8 cellular contexts compared by ENCODE assay signal in genomic region chr17:77571562-77571981, GRCh38.
DNase-seq lines count a peak whose midpoint lies in the region; ATAC-seq and TF ChIP-seq lines count a peak whose summit lies in the region.

No MANE protein-coding gene starts in this region.

- no peaks in the 10 kb centered on the region for H3K36me3 ChIP-seq in right atrium auricular region

- TF ChIP-seq CTCF in right atrium auricular region (IDR thresholded peaks at IDR 0.05), result no peak

- peak overlapping the region; percentile 12 to 42 for H3K4me3 ChIP-seq in right atrium auricular region

- DNase-seq in NCI-H1417 (lab: John Stamatoyannopoulos, UW), result peak; percentile 32 to 74 (median 71)
- no peak for DNase-seq in NCI-H1417 treated with DMSO at 0.1 percent for 48 hours (lab: John Stamatoyannopoulos, UW)
- DNase-seq in activated T-cell treated with anti-CD3 and anti-CD28 coated beads, Interleukin-2, amount 50 U/mL, for 72 hours, result peak in 1 of 2 donors; percentile 5
- peak; percentile 59 for DNase-seq in right atrium auricular region (ENCODE audit: low spot score)
- DNase-seq in epidermal melanocyte (ENCODE audit: insufficient read length, low spot score), result no peak
- DNase-seq in activated CD8-positive, alpha-beta memory T cell treated with anti-CD3 and anti-CD28 coated beads, Interleukin-2, amount 10 ng/mL, durations not matched to agents 7 days and 5 days, result no peak
- DNase-seq in NCI-H146 (lab: John Stamatoyannopoulos, UW), result no peak

- peaks cover 0 to 15% of the 10 kb centered on the region in 2 donors for H3K4me1 ChIP-seq in right atrium auricular region

- H3K4me3 Mint-ChIP-seq in activated T-cell treated with anti-CD3 and anti-CD28 coated beads, Interleukin-2, amount 50 U/mL, for 72 hours, result peak overlapping the region; percentile 39 to 66
- H3K4me3 Mint-ChIP-seq in stimulated activated naive CD8-positive, alpha-beta T cell treated with anti-CD3 and anti-CD28 coated beads, Interleukin-15, Interleukin-2, amounts not matched to agents 100 ng/mL and 50 ng/mL, for 24 hours, result peak overlapping the region; percentile 65
- no peak overlapping the region for H3K4me3 Mint-ChIP-seq in activated CD8-positive, alpha-beta memory T cell treated with anti-CD3 and anti-CD28 coated beads, Interleukin-2, amount 10 ng/mL, durations not matched to agents 7 days and 5 days

- H3K9me3 ChIP-seq in right atrium auricular region, result no peaks in the 10 kb centered on the region

- CTCF ChIA-PET in activated CD8-positive, alpha-beta memory T cell treated with anti-CD3 and anti-CD28 coated beads, Interleukin-2, amount 10 ng/mL, durations not matched to agents 7 days and 5 days (lab: Charles Lee), result interaction anchor here (2.4 kb wide), 1 partner anchor 442 kb away, joined by 7 read pairs; no protein-coding TSS in a partner anchor

- no peak overlapping the region for H3K27ac Mint-ChIP-seq in activated T-cell treated with anti-CD3 and anti-CD28 coated beads, Interleukin-2, amount 50 U/mL, for 72 hours
- no peak overlapping the region for H3K27ac Mint-ChIP-seq in stimulated activated naive CD8-positive, alpha-beta T cell treated with anti-CD3 and anti-CD28 coated beads, Interleukin-15, Interleukin-2, amounts not matched to agents 100 ng/mL and 50 ng/mL, for 24 hours
- H3K27ac Mint-ChIP-seq in activated CD8-positive, alpha-beta memory T cell treated with anti-CD3 and anti-CD28 coated beads, Interleukin-2, amount 10 ng/mL, durations not matched to agents 7 days and 5 days, result no peak overlapping the region

- peaks cover 15% of the 10 kb centered on the region for H3K4me1 Mint-ChIP-seq in activated T-cell treated with anti-CD3 and anti-CD28 coated beads, Interleukin-2, amount 50 U/mL, for 72 hours (ENCODE audit: low read depth)
- H3K4me1 Mint-ChIP-seq in stimulated activated naive CD8-positive, alpha-beta T cell treated with anti-CD3 and anti-CD28 coated beads, Interleukin-15, Interleukin-2, amounts not matched to agents 100 ng/mL and 50 ng/mL, for 24 hours (ENCODE audit: low read depth), result peaks cover 12% of the 10 kb centered on the region
- peaks cover 6% of the 10 kb centered on the region for H3K4me1 Mint-ChIP-seq in activated CD8-positive, alpha-beta memory T cell treated with anti-CD3 and anti-CD28 coated beads, Interleukin-2, amount 10 ng/mL, durations not matched to agents 7 days and 5 days

- ATAC-seq in activated T-cell treated with anti-CD3 and anti-CD28 coated beads, Interleukin-2, amount 50 U/mL, for 72 hours (replicated peaks in 1 of 2), result no peak
- ATAC-seq in activated CD8-positive, alpha-beta memory T cell treated with anti-CD3 and anti-CD28 coated beads, Interleukin-2, amount 10 ng/mL, durations not matched to agents 7 days and 5 days, result no peak

- H3K27ac ChIP-seq in right atrium auricular region, result no peak overlapping the region

- H3K36me3 Mint-ChIP-seq in activated T-cell treated with anti-CD3 and anti-CD28 coated beads, Interleukin-2, amount 50 U/mL, for 72 hours (ENCODE audit: insufficient read depth in 2 of 2), result no peaks in the 10 kb centered on the region
- no peaks in the 10 kb centered on the region for H3K36me3 Mint-ChIP-seq in stimulated activated naive CD8-positive, alpha-beta T cell treated with anti-CD3 and anti-CD28 coated beads, Interleukin-15, Interleukin-2, amounts not matched to agents 100 ng/mL and 50 ng/mL, for 24 hours (ENCODE audit: low read depth)
- no peaks in the 10 kb centered on the region for H3K36me3 Mint-ChIP-seq in activated CD8-positive, alpha-beta memory T cell treated with anti-CD3 and anti-CD28 coated beads, Interleukin-2, amount 10 ng/mL, durations not matched to agents 7 days and 5 days

- H3K27me3 ChIP-seq in right atrium auricular region, result no peaks in the 10 kb centered on the region

- H3K9me3 Mint-ChIP-seq in activated T-cell treated with anti-CD3 and anti-CD28 coated beads, Interleukin-2, amount 50 U/mL, for 72 hours, result no peaks in the 10 kb centered on the region
- no peaks in the 10 kb centered on the region for H3K9me3 Mint-ChIP-seq in stimulated activated naive CD8-positive, alpha-beta T cell treated with anti-CD3 and anti-CD28 coated beads, Interleukin-15, Interleukin-2, amounts not matched to agents 100 ng/mL and 50 ng/mL, for 24 hours
- H3K9me3 Mint-ChIP-seq in activated CD8-positive, alpha-beta memory T cell treated with anti-CD3 and anti-CD28 coated beads, Interleukin-2, amount 10 ng/mL, durations not matched to agents 7 days and 5 days (ENCODE audit: low read depth), result no peaks in the 10 kb centered on the region

- H3K27me3 Mint-ChIP-seq in activated T-cell treated with anti-CD3 and anti-CD28 coated beads, Interleukin-2, amount 50 U/mL, for 72 hours (ENCODE audit: low read depth), result peaks cover 17% of the 10 kb centered on the region
- H3K27me3 Mint-ChIP-seq in stimulated activated naive CD8-positive, alpha-beta T cell treated with anti-CD3 and anti-CD28 coated beads, Interleukin-15, Interleukin-2, amounts not matched to agents 100 ng/mL and 50 ng/mL, for 24 hours, result peaks cover 13% of the 10 kb centered on the region
- H3K27me3 Mint-ChIP-seq in activated CD8-positive, alpha-beta memory T cell treated with anti-CD3 and anti-CD28 coated beads, Interleukin-2, amount 10 ng/mL, durations not matched to agents 7 days and 5 days, result peaks cover 65% of the 10 kb centered on the region

Comparison
In these comparisons a context has a peak if more than half of its experiments do, and no peak if none do; other contexts are left out.
1. DNase-seq: peak in NCI-H1417 (3 of 3) and right atrium auricular region (single experiment); none in NCI-H1417 treated with DMSO at 0.1 percent for 48 hours (single experiment), epidermal melanocyte (single experiment), activated CD8-positive, alpha-beta memory T cell treated with anti-CD3 and anti-CD28 coated beads, Interleukin-2, amount 10 ng/mL, durations not matched to agents 7 days and 5 days (single experiment) and NCI-H146 (single experiment).